Comparison of ENCODE assay signal across 14 cellular contexts in the genomic region with DNA sequence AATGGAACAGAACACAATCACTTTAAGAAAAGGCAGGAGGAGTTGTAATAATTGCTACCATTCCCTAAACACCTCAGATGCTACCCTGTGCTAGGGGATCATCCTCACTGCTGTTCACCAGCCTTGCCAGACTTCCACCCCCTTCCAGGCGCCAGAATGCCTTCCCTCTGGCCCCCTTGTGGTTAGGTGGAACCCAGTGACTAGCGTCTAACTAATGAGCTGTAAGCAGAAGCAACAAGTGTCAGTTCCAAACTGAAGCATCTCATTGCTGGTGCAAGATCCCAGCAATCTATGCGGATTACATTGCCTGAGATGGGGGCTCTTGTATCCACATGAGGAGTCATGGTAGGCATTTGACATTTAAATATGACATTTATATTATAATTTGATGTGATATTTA.
DNase-seq lines count a peak whose midpoint lies in the region; ATAC-seq and TF ChIP-seq lines count a peak whose summit lies in the region.
"Had no signal": no experiment of that assay in that cellular context is flagged by ENCODE, and none has a peak within 500 bp of the region (broad histone marks: within the 10 kb centered on the region; RNA-seq: fewer than 3 reads in every experiment).

No MANE protein-coding gene starts in this region.

- no peak overlapping the region for H3K27ac ChIP-seq in ascending aorta
- H3K27ac ChIP-seq: dorsolateral prefrontal cortex, thoracic aorta had no signal

- H3K36me3 ChIP-seq in ascending aorta = no peaks in the 10 kb centered on the region
- H3K36me3 ChIP-seq: thoracic aorta had no signal

- H3K9me3 ChIP-seq in ascending aorta = no peaks in the 10 kb centered on the region
- H3K9me3 ChIP-seq: thoracic aorta had no signal

- H3K36me3 Mint-ChIP-seq in progenitor cell of endocrine pancreas (ENCODE audit: insufficient read depth) = no peaks in the 10 kb centered on the region
- H3K36me3 Mint-ChIP-seq: T-cell had no signal

- peaks cover 4% of the 10 kb centered on the region for H3K9me3 Mint-ChIP-seq in progenitor cell of endocrine pancreas (ENCODE audit: low read depth)

- TF ChIP-seq CTCF in LNCaP clone FGC (IDR thresholded peaks at IDR 0.05; ENCODE audit: control insufficient read depth, extremely low read depth, insufficient read depth) = peak; percentile 6; the same call in 1 of the 2 replicates
- peak; percentile 30 for TF ChIP-seq CTCF in choroid plexus epithelial cell (conservative IDR thresholded peaks at IDR 0.05; ENCODE audit: low read depth, low read length)
- TF ChIP-seq CTCF in progenitor cell of endocrine pancreas (IDR thresholded peaks at IDR 0.05; ENCODE audit: unreplicated experiment) = peak; percentile 35
- no peak for TF ChIP-seq CTCF in GM10248 (IDR thresholded peaks at IDR 0.05; ENCODE audit: control extremely low read depth, extremely low read depth, low read depth, missing control alignments)
- no peak for TF ChIP-seq CTCF in ascending aorta (IDR thresholded peaks at IDR 0.05)

- no peaks in the 10 kb centered on the region for H3K4me1 Mint-ChIP-seq in progenitor cell of endocrine pancreas (ENCODE audit: low read depth)

- no peaks in the 10 kb centered on the region for H3K27me3 ChIP-seq in ascending aorta

- POLR2A ChIA-PET in GM10248 (lab: Yijun Ruan, JAX) = no interaction called here

- no peak overlapping the region for H3K27ac Mint-ChIP-seq in progenitor cell of endocrine pancreas
- H3K27ac Mint-ChIP-seq: T-cell had no signal

- H3K4me3 ChIP-seq in LNCaP clone FGC (ENCODE audit: low read depth, low read length) = no peak overlapping the region
- H3K4me3 ChIP-seq in choroid plexus epithelial cell (ENCODE audit: low read depth, low read length) = no peak overlapping the region
- H3K4me3 ChIP-seq in ascending aorta = no peak overlapping the region
- H3K4me3 ChIP-seq: dorsolateral prefrontal cortex, thoracic aorta had no signal

- peak; percentile 5 to 25 for DNase-seq in NCI-H524 (lab: John Stamatoyannopoulos, UW)
- no peak for DNase-seq in NCI-H524 treated with DMSO at 0.1 percent for 48 hours (lab: John Stamatoyannopoulos, UW)
- no peak for DNase-seq in LNCaP clone FGC (ENCODE audit: low read depth)
- DNase-seq in choroid plexus epithelial cell (ENCODE audit: low read depth) = no peak
- DNase-seq in progenitor cell of endocrine pancreas (ENCODE audit: low spot score, unreplicated experiment) = no peak
- DNase-seq in GM10248 (ENCODE audit: extremely low spot score) = no peak
- DNase-seq in ascending aorta (ENCODE audit: low spot score in 2 of 2) = no peak
- DNase-seq: activated CD4-positive, alpha-beta T cell treated with anti-CD3 and anti-CD28 coated beads for 4 hours; activated T-cell treated with anti-CD3 and anti-CD28 coated beads, Interleukin-2, amount 50 U/mL, for 48 hours; dorsolateral prefrontal cortex; NCI-H2227 treated with DMSO at 0.1 percent for 48 hours; T-cell had no signal

- no peaks in the 10 kb centered on the region for H3K4me1 ChIP-seq in ascending aorta

- no peak for ATAC-seq in GM19035 (IDR thresholded peaks at IDR 0.05; ENCODE audit: unreplicated experiment)
- ATAC-seq: T-cell had no signal

- H3K27me3 Mint-ChIP-seq in progenitor cell of endocrine pancreas = peaks cover 6% of the 10 kb centered on the region

- CTCF ChIA-PET in GM10248 (lab: Yijun Ruan, JAX) = no interaction called here

- intact Hi-C loops in ascending aorta (cut with DNase I) = no loop called here

- H3K4me3 Mint-ChIP-seq in progenitor cell of endocrine pancreas (ENCODE audit: low read depth) = no peak overlapping the region
- H3K4me3 Mint-ChIP-seq: T-cell had no signal

Comparison
In these comparisons a context has a peak if more than half of its experiments do, and no peak if none do; other contexts are left out.
1. DNase-seq: peak in NCI-H524 (2 of 2); none in NCI-H524 treated with DMSO at 0.1 percent for 48 hours (single experiment), LNCaP clone FGC (single experiment), choroid plexus epithelial cell (single experiment), progenitor cell of endocrine pancreas (single experiment), GM10248 (single experiment) and ascending aorta (0 of 2).
2. CTCF ChIP-seq: peak in LNCaP clone FGC (single experiment), choroid plexus epithelial cell (single experiment) and progenitor cell of endocrine pancreas (single experiment); none in GM10248 (single experiment) and ascending aorta (0 of 3).